Comparison of ENCODE assay signal across 15 cellular contexts in genomic region chr20:11218035-11218680, GRCh38.
DNase-seq lines count a peak whose midpoint lies in the region; ATAC-seq and TF ChIP-seq lines count a peak whose summit lies in the region.
"Had no signal": no experiment of that assay in that cellular context is flagged by ENCODE, and none has a peak within 500 bp of the region (broad histone marks: within the 10 kb centered on the region; RNA-seq: fewer than 3 reads in every experiment).

No MANE protein-coding gene starts in this region.

- H3K4me2 ChIP-seq in skeletal muscle satellite cell (ENCODE audit: low read length): no peak overlapping the region

- H3K27ac ChIP-seq in left lung: no peak overlapping the region

- no peaks in the 10 kb centered on the region for H3K9me3 ChIP-seq in adipocyte (ENCODE audit: control insufficient read depth, low read length)
- H3K9me3 ChIP-seq in left lung: no peaks in the 10 kb centered on the region
- no peaks in the 10 kb centered on the region for H3K9me3 ChIP-seq in skeletal muscle satellite cell (replicated peaks; ENCODE audit: low read length)

- H3K4me1 Mint-ChIP-seq in activated T-helper 2 cell treated with anti-CD3 and anti-CD28 coated beads, Interferon-gamma antibody, Interleukin-2, Interleukin-4, amounts not matched to agents 10 μg/mL and 5 μg/mL and 100 μg/mL, durations not matched to agents 14 hours and 24 hours and 36 hours (ENCODE audit: low read depth): no peaks in the 10 kb centered on the region
- H3K4me1 Mint-ChIP-seq: CD4-positive, CD25-positive, alpha-beta regulatory T cell had no signal

- ATAC-seq in left lung: peak; percentile 67
- no peak for ATAC-seq in GM19324 (IDR thresholded peaks at IDR 0.05; ENCODE audit: low FRiP score, unreplicated experiment)

- no peaks in the 10 kb centered on the region for H3K9me3 Mint-ChIP-seq in activated T-helper 2 cell treated with anti-CD3 and anti-CD28 coated beads, Interferon-gamma antibody, Interleukin-2, Interleukin-4, amounts not matched to agents 10 μg/mL and 5 μg/mL and 100 μg/mL, durations not matched to agents 14 hours and 24 hours and 36 hours

- H3K4me1 ChIP-seq in adipocyte (ENCODE audit: control insufficient read depth, insufficient read depth, low read length): peaks cover 18% of the 10 kb centered on the region
- H3K4me1 ChIP-seq in left lung: peaks cover 9 to 13% of the 10 kb centered on the region in 2 donors
- H3K4me1 ChIP-seq in skeletal muscle satellite cell (ENCODE audit: control insufficient read depth, insufficient read depth, low read length): peaks cover 26% of the 10 kb centered on the region
- H3K4me1 ChIP-seq: HAP-1 had no signal

- H3K27ac Mint-ChIP-seq in activated T-helper 2 cell treated with anti-CD3 and anti-CD28 coated beads, Interferon-gamma antibody, Interleukin-2, Interleukin-4, amounts not matched to agents 10 μg/mL and 5 μg/mL and 100 μg/mL, durations not matched to agents 14 hours and 24 hours and 36 hours: no peak overlapping the region
- H3K27ac Mint-ChIP-seq: B cell; CD4-positive, CD25-positive, alpha-beta regulatory T cell had no signal

- H3K4me3 ChIP-seq in adipocyte (ENCODE audit: low read length) (no peak overlapping the region), left lung (no peak overlapping the region), skeletal muscle satellite cell (ENCODE audit: low read length) (no peak overlapping the region)
- H3K4me3 ChIP-seq: HAP-1 had no signal

- no peaks in the 10 kb centered on the region for H3K36me3 ChIP-seq in adipocyte (ENCODE audit: control insufficient read depth, insufficient read depth, low read length, severe bottlenecking)
- H3K36me3 ChIP-seq in left lung: no peaks in the 10 kb centered on the region
- no peaks in the 10 kb centered on the region for H3K36me3 ChIP-seq in skeletal muscle satellite cell (ENCODE audit: insufficient read depth, low read length)
- H3K36me3 ChIP-seq: HAP-1 had no signal

- no peak for TF ChIP-seq CTCF in left lung (IDR thresholded peaks at IDR 0.05)

- H3K27me3 ChIP-seq in adipocyte (replicated peaks; ENCODE audit: control insufficient read depth, insufficient read depth, low read length) (no peaks in the 10 kb centered on the region), left lung (no peaks in the 10 kb centered on the region), skeletal muscle satellite cell (ENCODE audit: control insufficient read depth, insufficient read depth, low read length) (no peaks in the 10 kb centered on the region)

- H3K36me3 Mint-ChIP-seq in activated T-helper 2 cell treated with anti-CD3 and anti-CD28 coated beads, Interferon-gamma antibody, Interleukin-2, Interleukin-4, amounts not matched to agents 10 μg/mL and 5 μg/mL and 100 μg/mL, durations not matched to agents 14 hours and 24 hours and 36 hours (ENCODE audit: low read depth): no peaks in the 10 kb centered on the region
- H3K36me3 Mint-ChIP-seq: CD4-positive, CD25-positive, alpha-beta regulatory T cell had no signal

- intact Hi-C loops in left lung (cut with DNase I): loop anchor here in 1 of 2 donors (10.0 kb wide), 1 partner anchor 543 kb away; the partner anchor contains the start of gene JAG1
- intact Hi-C loops in activated T-helper 2 cell treated with anti-CD3 and anti-CD28 coated beads, Interferon-gamma antibody, Interleukin-2, Interleukin-4, amounts not matched to agents 10 μg/mL and 5 μg/mL and 100 μg/mL, durations not matched to agents 14 hours and 24 hours and 36 hours (cut with micrococcal nuclease): no loop called here

- H3K9ac ChIP-seq in adipocyte (ENCODE audit: low read length): no peak overlapping the region
- H3K9ac ChIP-seq in skeletal muscle satellite cell (ENCODE audit: low read depth, low read length): peak overlapping the region; percentile 20

- DNase-seq in HT-29 (ENCODE audit: low spot score): peak; percentile 11
- peak; percentile 16 for DNase-seq in adipocyte (ENCODE audit: low read depth)
- no peak for DNase-seq in left lung
- DNase-seq in AML-193 (lab: John Stamatoyannopoulos, UW): no peak
- DNase-seq in activated T-helper 2 cell treated with anti-CD3 and anti-CD28 coated beads, Interferon-gamma antibody, Interleukin-2, Interleukin-4, amounts not matched to agents 10 μg/mL and 5 μg/mL and 100 μg/mL, durations not matched to agents 14 hours and 24 hours and 36 hours (ENCODE audit: low spot score): no peak
- DNase-seq: CD4-positive, CD25-positive, alpha-beta regulatory T cell; KBM-7; NCI-H187 treated with DMSO at 0.1 percent for 48 hours; NCI-H446; NCI-H69; SIG-M5 had no signal

- H3K4me3 Mint-ChIP-seq in activated T-helper 2 cell treated with anti-CD3 and anti-CD28 coated beads, Interferon-gamma antibody, Interleukin-2, Interleukin-4, amounts not matched to agents 10 μg/mL and 5 μg/mL and 100 μg/mL, durations not matched to agents 14 hours and 24 hours and 36 hours (ENCODE audit: low read depth): no peak overlapping the region
- H3K4me3 Mint-ChIP-seq: B cell; CD4-positive, CD25-positive, alpha-beta regulatory T cell had no signal

- no peaks in the 10 kb centered on the region for H3K27me3 Mint-ChIP-seq in activated T-helper 2 cell treated with anti-CD3 and anti-CD28 coated beads, Interferon-gamma antibody, Interleukin-2, Interleukin-4, amounts not matched to agents 10 μg/mL and 5 μg/mL and 100 μg/mL, durations not matched to agents 14 hours and 24 hours and 36 hours (ENCODE audit: low read depth)
- H3K27me3 Mint-ChIP-seq: B cell; CD4-positive, CD25-positive, alpha-beta regulatory T cell had no signal

Comparison
In these comparisons a context has a peak if more than half of its experiments do, and no peak if none do; other contexts are left out.
1. DNase-seq: peak in HT-29 (single experiment) and adipocyte (single experiment); none in left lung (0 of 2), AML-193 (0 of 2) and activated T-helper 2 cell treated with anti-CD3 and anti-CD28 coated beads, Interferon-gamma antibody, Interleukin-2, Interleukin-4, amounts not matched to agents 10 μg/mL and 5 μg/mL and 100 μg/mL, durations not matched to agents 14 hours and 24 hours and 36 hours (single experiment).